In genomic region chrX:110317079-110317819, GRCh38 we compare ENCODE assay signal across 8 cellular contexts. TPM values are rescaled to one million over a fixed set of nuclear protein-coding genes. Genes with fewer than 3 reads are reported as not detected.
DNase-seq lines count a peak whose midpoint lies in the region; ATAC-seq and TF ChIP-seq lines count a peak whose summit lies in the region.

No MANE protein-coding gene starts in this region.

- no peaks in the 10 kb centered on the region for H3K79me1 ChIP-seq in mesenchymal stem cell (replicated peaks; ENCODE audit: low read length, poor library complexity, severe bottlenecking)

- peak overlapping the region in 50 of 59 donors; percentile 10 to 90 (median 69) for H3K27ac ChIP-seq in dorsolateral prefrontal cortex
- peak overlapping the region; percentile 56 for H3K27ac ChIP-seq in mesenchymal stem cell (ENCODE audit: low read length, poor library complexity, severe bottlenecking)

- peak overlapping the region in 1 of 2 experiments; percentile 77 for H2BK12ac ChIP-seq in mesenchymal stem cell (ENCODE audit: low read length in 2 of 2)

- H3K36me3 ChIP-seq in mesenchymal stem cell (ENCODE audit: control insufficient read depth in 1 of 2, insufficient read depth in 2 of 2, low read depth in 1 of 2, low read length in 2 of 2) = no peaks in the 10 kb centered on the region

- no peak overlapping the region for H3K23ac ChIP-seq in mesenchymal stem cell (ENCODE audit: low read length in 2 of 2)

- TF ChIP-seq CTCF in dorsolateral prefrontal cortex (IDR thresholded peaks at IDR 0.05 in 54 of 56, conservative IDR thresholded peaks at IDR 0.05 in 2 of 56; ENCODE audit: low read depth in 1 of 56, partially characterized antibody in 56 of 56) = no peak

- peak overlapping the region in 1 of 2 experiments; percentile 94 for H3K14ac ChIP-seq in mesenchymal stem cell (ENCODE audit: low read length in 2 of 2)

- 3% methylated on average over 13 of the region's 40 CpGs for WGBS in mesenchymal stem cell

- H3K18ac ChIP-seq in mesenchymal stem cell (ENCODE audit: low read depth in 1 of 2, low read length in 2 of 2) = peak overlapping the region; percentile 81 to 86

- no peak overlapping the region for H2BK5ac ChIP-seq in mesenchymal stem cell (ENCODE audit: low read depth, low read length, poor library complexity, severe bottlenecking)

- peak overlapping the region; percentile 71 to 75 for H3K4ac ChIP-seq in mesenchymal stem cell (ENCODE audit: low read depth in 1 of 2, low read length in 2 of 2)

- DNase-seq in C1 segment of cervical spinal cord (lab: John Stamatoyannopoulos, UW) (peak in 11 of 14 donors; percentile 12 to 50 (median 25)), HK-2 (ENCODE audit: unreplicated experiment) (peak; percentile 38), dorsolateral prefrontal cortex (peak in 6 of 10 donors; percentile 8 to 50 (median 22)), mesenchymal stem cell (peak; percentile 28), putamen (ENCODE audit: low spot score) (no peak)
- DNase-seq in activated CD4-positive, alpha-beta T cell treated with anti-CD3 and anti-CD28 coated beads for 4 hours = peak; percentile 12 to 21
- peak; percentile 2 for DNase-seq in stimulated activated CD8-positive, alpha-beta memory T cell treated with anti-CD3 and anti-CD28 coated beads, Interleukin-7, amount 100 ng/mL, for 24 hours (ENCODE audit: low read depth)

- peak overlapping the region; percentile 97 for H4K91ac ChIP-seq in mesenchymal stem cell (ENCODE audit: low read length)

- intact Hi-C loops in dorsolateral prefrontal cortex (cut with DNase I) = loop anchor here (5.0 to 10.0 kb wide), 3 partner anchors 98 to 585 kb away; partner anchors contain the start of gene ACSL4 (in 2 of the 2)

- no peaks in the 10 kb centered on the region for H3K4me1 ChIP-seq in mesenchymal stem cell (ENCODE audit: control insufficient read depth, insufficient read depth, low read depth, low read length)

- ATAC-seq in GM19397 (IDR thresholded peaks at IDR 0.05; ENCODE audit: unreplicated experiment) = peak; percentile 22

- no peak overlapping the region for H2AK5ac ChIP-seq in mesenchymal stem cell (ENCODE audit: low read length, severe bottlenecking)

- H3K27me3 ChIP-seq in dorsolateral prefrontal cortex (peaks cover 0 to 63% (median 11%) of the 10 kb centered on the region in 45 donors), mesenchymal stem cell (ENCODE audit: control insufficient read depth in 1 of 2, insufficient read depth in 1 of 2, low read length in 2 of 2) (peaks cover 0 to 9% of the 10 kb centered on the region in 2 experiments)

- peak overlapping the region; percentile 69 for H2BK15ac ChIP-seq in mesenchymal stem cell (ENCODE audit: low read depth, poor library complexity, severe bottlenecking)

- H3K9ac ChIP-seq in mesenchymal stem cell (ENCODE audit: low read length) = peak overlapping the region; percentile 94

- peak overlapping the region; percentile 73 for H2BK120ac ChIP-seq in mesenchymal stem cell (ENCODE audit: low read depth, low read length)

- H3K4me3 ChIP-seq in dorsolateral prefrontal cortex = peak overlapping the region; percentile 47 to 82 (median 69)
- H3K4me3 ChIP-seq in mesenchymal stem cell (ENCODE audit: insufficient read depth in 1 of 2, low read depth in 1 of 2, low read length in 2 of 2) = peak overlapping the region; percentile 83 to 86

- H4K8ac ChIP-seq in mesenchymal stem cell (ENCODE audit: low read length) = peak overlapping the region; percentile 75

- no peaks in the 10 kb centered on the region for H3K9me3 ChIP-seq in mesenchymal stem cell (ENCODE audit: control insufficient read depth, low read length)

- H3K4me2 ChIP-seq in mesenchymal stem cell (ENCODE audit: low read length, poor library complexity, severe bottlenecking) = peak overlapping the region; percentile 56

- no peak overlapping the region for H2AFZ ChIP-seq in mesenchymal stem cell (ENCODE audit: low read depth, low read length)

RNA-seq across cellular contexts. Expression of gene AMMECR1, which starts 0.6 kb away (rescaled TPM):
- total RNA-seq in dorsolateral prefrontal cortex = 1 to 10 TPM; 2.4 to 8.1 (median 4.5) TPM
- 13.7 TPM for polyA plus RNA-seq in mesenchymal stem cell (2013, experiment 1 of 2)
- 14.4 TPM for polyA plus RNA-seq in mesenchymal stem cell (2013, experiment 2 of 2)

RNA-seq across cellular contexts. Expression of gene RTL9, which starts 41.4 kb away (rescaled TPM):
- 1 to 10 TPM in 25 of 120 experiments, under 1 TPM in 95; 0.20 to 2.5 (median 0.65) TPM for total RNA-seq in dorsolateral prefrontal cortex
- 0.33 TPM for polyA plus RNA-seq in mesenchymal stem cell (2013, experiment 1 of 2)
- polyA plus RNA-seq in mesenchymal stem cell (2013, experiment 2 of 2) = 0.49 TPM
